ENCODE assay signal across 27 cellular contexts in genomic region chr17:82127315-82127595, GRCh38. TPM values are rescaled to one million over a fixed set of nuclear protein-coding genes. Genes with fewer than 3 reads are reported as not detected.
DNase-seq lines count a peak whose midpoint lies in the region; ATAC-seq and TF ChIP-seq lines count a peak whose summit lies in the region.
"Had no signal": no experiment of that assay in that cellular context is flagged by ENCODE, and none has a peak within 500 bp of the region (broad histone marks: within the 10 kb centered on the region; RNA-seq: fewer than 3 reads in every experiment).

No MANE protein-coding gene starts in this region.

- H3K9me3 ChIP-seq in CD4-positive, alpha-beta memory T cell (ENCODE audit: control insufficient read depth in 1 of 2, low read length in 2 of 2) = no peaks in the 10 kb centered on the region
- H3K9me3 ChIP-seq: testis, uterus had no signal

- H3K9me3 Mint-ChIP-seq in activated CD4-positive, alpha-beta T cell treated with anti-CD3 and anti-CD28 coated beads, Interleukin-2, amount 10 ng/mL, durations not matched to agents 24 days and 14 days = no peaks in the 10 kb centered on the region
- peaks cover 0 to 2% (median 0%) of the 10 kb centered on the region in 8 donors for H3K9me3 Mint-ChIP-seq in CD4-positive, alpha-beta memory T cell
- H3K9me3 Mint-ChIP-seq in activated CD8-positive, alpha-beta T cell treated with anti-CD3 and anti-CD28 coated beads for 36 hours = no peaks in the 10 kb centered on the region
- H3K9me3 Mint-ChIP-seq in effector memory CD8-positive, alpha-beta T cell = no peaks in the 10 kb centered on the region
- H3K9me3 Mint-ChIP-seq: H9; stimulated activated naive B cell treated with anti-CD40 and anti-IgM and Interleukin-4, amounts not matched to agents 10 μg/mL and 1 μg/mL and 100 μg/mL, for 72 hours had no signal

- H3K36me3 ChIP-seq in CD4-positive, alpha-beta memory T cell (ENCODE audit: insufficient read depth, low read length) = no peaks in the 10 kb centered on the region
- H3K36me3 ChIP-seq: uterus had no signal

- no peaks in the 10 kb centered on the region for H3K27me3 ChIP-seq in CD4-positive, alpha-beta memory T cell (ENCODE audit: insufficient read depth, low read length)
- H3K27me3 ChIP-seq: dorsolateral prefrontal cortex, testis, uterus had no signal

- no peak for TF ChIP-seq CTCF in activated CD8-positive, alpha-beta T cell treated with anti-CD3 and anti-CD28 coated beads for 36 hours (IDR thresholded peaks at IDR 0.05)

- peak overlapping the region; percentile 78 for H3K4me3 Mint-ChIP-seq in activated CD4-positive, alpha-beta T cell treated with anti-CD3 and anti-CD28 coated beads, Interleukin-2, amount 10 ng/mL, durations not matched to agents 24 days and 14 days
- H3K4me3 Mint-ChIP-seq in CD4-positive, alpha-beta memory T cell = peak overlapping the region; percentile 74 to 87 (median 82)
- peak overlapping the region; percentile 66 for H3K4me3 Mint-ChIP-seq in activated CD8-positive, alpha-beta T cell treated with anti-CD3 and anti-CD28 coated beads for 36 hours
- H3K4me3 Mint-ChIP-seq in effector memory CD8-positive, alpha-beta T cell = peak overlapping the region; percentile 75 to 79
- H3K4me3 Mint-ChIP-seq: B cell; H9; stimulated activated naive B cell treated with anti-CD40 and anti-IgM and Interleukin-4, amounts not matched to agents 10 μg/mL and 1 μg/mL and 100 μg/mL, for 72 hours had no signal

- peak; percentile 12 for ATAC-seq in activated CD8-positive, alpha-beta T cell treated with anti-CD3 and anti-CD28 coated beads for 36 hours
- ATAC-seq in effector memory CD8-positive, alpha-beta T cell (replicated peaks) = no peak
- ATAC-seq: GM12878; stimulated activated naive B cell treated with anti-CD40 and anti-IgM and Interleukin-4, amounts not matched to agents 10 μg/mL and 1 μg/mL and 100 μg/mL, for 72 hours had no signal

- POLR2A ChIA-PET in CD4-positive, alpha-beta memory T cell (lab: Charles Lee; ENCODE audit: partially characterized antibody) = interaction anchor here (0.7 to 3.6 kb wide), 20 partner anchors 8 to 175 kb away, joined by 3 to 65 read pairs (median 5); partner anchors contain the start of genes ASPSCR1, DCXR, DUS1L and FASN
- POLR2A ChIA-PET in activated CD8-positive, alpha-beta T cell treated with anti-CD3 and anti-CD28 coated beads for 36 hours (lab: Charles Lee) = interaction anchor here (0.9 to 4.0 kb wide), 10 partner anchors 8 to 165 kb away, joined by 3 to 20 read pairs (median 4); partner anchors contain the start of gene DCXR

- intact Hi-C loops in activated CD4-positive, alpha-beta T cell treated with anti-CD3 and anti-CD28 coated beads, Interleukin-2, amount 10 ng/mL, durations not matched to agents 24 days and 14 days (cut with micrococcal nuclease) = loop anchor here (10.0 kb wide), 1 partner anchor 248 kb away; the partner anchor contains the start of gene UTS2R
- intact Hi-C loops in CD4-positive, alpha-beta memory T cell (cut with micrococcal nuclease) = loop anchor here (1.0 kb wide), 3 partner anchors 27 to 104 kb away; partner anchors contain the start of genes DCXR and LRRC45
- intact Hi-C loops in activated CD8-positive, alpha-beta T cell treated with anti-CD3 and anti-CD28 coated beads for 36 hours (cut with micrococcal nuclease) = no loop called here

- peaks cover 10% of the 10 kb centered on the region for H3K36me3 Mint-ChIP-seq in activated CD4-positive, alpha-beta T cell treated with anti-CD3 and anti-CD28 coated beads, Interleukin-2, amount 10 ng/mL, durations not matched to agents 24 days and 14 days (ENCODE audit: low read depth)
- peaks cover 0 to 3% of the 10 kb centered on the region in 2 donors for H3K36me3 Mint-ChIP-seq in CD4-positive, alpha-beta memory T cell
- H3K36me3 Mint-ChIP-seq in activated CD8-positive, alpha-beta T cell treated with anti-CD3 and anti-CD28 coated beads for 36 hours (ENCODE audit: low read depth) = peaks cover 16% of the 10 kb centered on the region
- H3K36me3 Mint-ChIP-seq in effector memory CD8-positive, alpha-beta T cell (ENCODE audit: insufficient read depth) = peaks cover 3% of the 10 kb centered on the region

- DNase-seq in activated CD4-positive, alpha-beta T cell treated with anti-CD3 and anti-CD28 coated beads, Interleukin-2, amount 10 ng/mL, durations not matched to agents 24 days and 14 days = no peak
- no peak for DNase-seq in activated CD4-positive, alpha-beta T cell treated with anti-CD3 and anti-CD28 coated beads, Interleukin-2, amount 50 U/mL, for 4 hours
- no peak for DNase-seq in CD4-positive, alpha-beta memory T cell
- DNase-seq in activated CD8-positive, alpha-beta T cell treated with anti-CD3 and anti-CD28 coated beads for 36 hours = no peak
- no peak for DNase-seq in effector memory CD8-positive, alpha-beta T cell
- DNase-seq in DMS 273 (lab: John Stamatoyannopoulos, UW; ENCODE audit: unreplicated experiment) (no peak), foreskin melanocyte (no peak)
- DNase-seq in stimulated activated CD4-positive, alpha-beta T cell treated with anti-CD3 and anti-CD28 coated beads, Interleukin-2, amount 100 ng/mL, for 48 hours = no peak
- DNase-seq: Calu3; cerebellar nuclear complex; dorsolateral prefrontal cortex; H9; head of caudate nucleus; Kasumi-1; mesenchymal stem cell; NCI-H2171 treated with DMSO at 0.1 percent for 48 hours; NCI-H524; NK-92 treated with Interleukin-12 subunit alpha and Interleukin-12 subunit beta, amount 100 ng/mL, for 24 hours; PC-9; retina; Right ventricle myocardium superior; stimulated activated naive B cell treated with anti-CD40 and anti-IgM and Interleukin-4, amounts not matched to agents 10 μg/mL and 1 μg/mL and 100 μg/mL, for 72 hours; testis; uterus had no signal

- H3K27me3 Mint-ChIP-seq in activated CD4-positive, alpha-beta T cell treated with anti-CD3 and anti-CD28 coated beads, Interleukin-2, amount 10 ng/mL, durations not matched to agents 24 days and 14 days = no peaks in the 10 kb centered on the region
- no peaks in the 10 kb centered on the region for H3K27me3 Mint-ChIP-seq in CD4-positive, alpha-beta memory T cell
- no peaks in the 10 kb centered on the region for H3K27me3 Mint-ChIP-seq in activated CD8-positive, alpha-beta T cell treated with anti-CD3 and anti-CD28 coated beads for 36 hours
- H3K27me3 Mint-ChIP-seq in effector memory CD8-positive, alpha-beta T cell = no peaks in the 10 kb centered on the region
- H3K27me3 Mint-ChIP-seq: B cell; stimulated activated naive B cell treated with anti-CD40 and anti-IgM and Interleukin-4, amounts not matched to agents 10 μg/mL and 1 μg/mL and 100 μg/mL, for 72 hours had no signal

- H3K27ac ChIP-seq in CD4-positive, alpha-beta memory T cell (ENCODE audit: low read depth, low read length) = peak overlapping the region; percentile 77
- H3K27ac ChIP-seq: dorsolateral prefrontal cortex, PC-9, testis, uterus had no signal

- peaks cover 62% of the 10 kb centered on the region for H3K4me1 ChIP-seq in CD4-positive, alpha-beta memory T cell (ENCODE audit: insufficient read depth, low read length)
- H3K4me1 ChIP-seq: testis, uterus had no signal

- H3K4me3 ChIP-seq in CD4-positive, alpha-beta memory T cell (ENCODE audit: low read length in 2 of 2) = peak overlapping the region in 1 of 2 donors; percentile 42
- H3K4me3 ChIP-seq: dorsolateral prefrontal cortex, GM12878, PC-9, smooth muscle cell, testis, uterus had no signal

- peak overlapping the region; percentile 89 for H3K27ac Mint-ChIP-seq in activated CD4-positive, alpha-beta T cell treated with anti-CD3 and anti-CD28 coated beads, Interleukin-2, amount 10 ng/mL, durations not matched to agents 24 days and 14 days
- peak overlapping the region; percentile 91 to 100 (median 99) for H3K27ac Mint-ChIP-seq in CD4-positive, alpha-beta memory T cell
- peak overlapping the region; percentile 91 for H3K27ac Mint-ChIP-seq in activated CD8-positive, alpha-beta T cell treated with anti-CD3 and anti-CD28 coated beads for 36 hours
- peak overlapping the region; percentile 78 to 90 for H3K27ac Mint-ChIP-seq in effector memory CD8-positive, alpha-beta T cell
- H3K27ac Mint-ChIP-seq: B cell; H9; stimulated activated naive B cell treated with anti-CD40 and anti-IgM and Interleukin-4, amounts not matched to agents 10 μg/mL and 1 μg/mL and 100 μg/mL, for 72 hours had no signal

- CTCF ChIA-PET in CD4-positive, alpha-beta memory T cell (lab: Charles Lee; ENCODE audit: partially characterized antibody) = interaction anchor here (1.2 to 1.7 kb wide), 7 partner anchors 10 to 107 kb away, joined by 3 to 9 read pairs (median 3); partner anchors contain the start of gene FASN
- CTCF ChIA-PET in activated CD8-positive, alpha-beta T cell treated with anti-CD3 and anti-CD28 coated beads for 36 hours (lab: Charles Lee) = interaction anchor here (0.6 to 2.0 kb wide), 8 partner anchors 12 to 206 kb away, joined by 3 to 8 read pairs (median 4); partner anchors contain the start of genes DCXR and SECTM1

- peaks cover 30% of the 10 kb centered on the region for H3K4me1 Mint-ChIP-seq in activated CD4-positive, alpha-beta T cell treated with anti-CD3 and anti-CD28 coated beads, Interleukin-2, amount 10 ng/mL, durations not matched to agents 24 days and 14 days
- peaks cover 27 to 65% (median 50%) of the 10 kb centered on the region in 4 donors for H3K4me1 Mint-ChIP-seq in CD4-positive, alpha-beta memory T cell
- H3K4me1 Mint-ChIP-seq in activated CD8-positive, alpha-beta T cell treated with anti-CD3 and anti-CD28 coated beads for 36 hours (ENCODE audit: low read depth) = peaks cover 50% of the 10 kb centered on the region
- peaks cover 21 to 27% of the 10 kb centered on the region in 2 donors for H3K4me1 Mint-ChIP-seq in effector memory CD8-positive, alpha-beta T cell (ENCODE audit: low read depth in 2 of 2)
- H3K4me1 Mint-ChIP-seq: stimulated activated naive B cell treated with anti-CD40 and anti-IgM and Interleukin-4, amounts not matched to agents 10 μg/mL and 1 μg/mL and 100 μg/mL, for 72 hours had no signal

RNA-seq across cellular contexts. Expression of gene FASN, which starts 29.2 kb away (rescaled TPM):
- total RNA-seq in activated CD4-positive, alpha-beta T cell treated with anti-CD3 and anti-CD28 coated beads, Interleukin-2, amount 10 ng/mL, durations not matched to agents 24 days and 14 days = 428 and 452 TPM in 2 replicates
- 10 to 100 TPM; 26.5 to 27.7 TPM for total RNA-seq in CD4-positive, alpha-beta memory T cell
- 1 to 10 TPM in 1 of 2 donors, under 1 TPM in 1; 0.03 to 3.5 TPM for polyA plus RNA-seq in CD4-positive, alpha-beta memory T cell
- 100 to 1,000 TPM; 250 to 260 TPM for total RNA-seq in activated CD8-positive, alpha-beta T cell treated with anti-CD3 and anti-CD28 coated beads for 36 hours

Comparison
In these comparisons a context has a peak if more than half of its experiments do, and no peak if none do; other contexts are left out.
1. RNA of gene FASN, which starts 29.2 kb away (total RNA-seq): 428 to 452 TPM in activated CD4-positive, alpha-beta T cell treated with anti-CD3 and anti-CD28 coated beads, Interleukin-2, amount 10 ng/mL, durations not matched to agents 24 days and 14 days and 250 to 260 TPM in activated CD8-positive, alpha-beta T cell treated with anti-CD3 and anti-CD28 coated beads for 36 hours; 26.5 to 27.7 TPM in CD4-positive, alpha-beta memory T cell; every median in the first group is over 4 times any median in the second.
2. Peak in every context shown above with its lines, with median percentiles within 50 percentile points of each other: H3K27ac Mint-ChIP-seq and H3K4me3 Mint-ChIP-seq.